18 cellular contexts compared by ENCODE assay signal in the genomic region with DNA sequence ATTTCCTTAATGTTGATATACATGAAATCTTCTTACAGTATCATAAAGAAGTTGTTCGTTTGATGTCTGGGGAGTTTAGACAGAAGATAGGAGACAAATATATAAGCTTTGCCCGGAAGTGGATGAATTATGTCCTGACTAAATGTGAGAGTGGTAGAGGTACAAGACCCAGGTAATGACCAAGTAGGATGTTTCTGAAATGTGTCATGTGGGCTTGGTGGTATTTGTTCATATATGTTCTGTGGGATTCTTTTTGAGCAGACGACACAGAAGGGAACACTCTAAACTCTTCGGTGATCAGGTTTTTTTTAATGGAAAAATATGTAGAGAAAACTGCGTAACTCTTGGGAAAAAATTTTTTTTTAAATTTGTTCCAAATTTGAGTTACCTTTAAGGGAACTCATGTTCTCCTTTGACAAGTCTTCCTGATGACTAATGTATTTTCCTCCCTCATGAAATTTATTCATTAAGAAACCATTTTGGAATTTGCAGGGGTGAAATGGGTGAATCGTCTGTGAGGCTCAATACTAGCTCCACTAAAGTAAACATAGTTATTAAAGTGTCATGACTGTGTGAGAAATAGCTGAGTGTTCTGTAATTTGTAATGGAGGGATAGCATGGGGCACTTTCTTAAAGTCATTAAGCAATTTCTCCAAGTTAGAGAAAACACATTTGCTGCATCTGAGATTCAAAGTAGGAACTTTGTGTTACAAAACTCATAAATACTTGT.
DNase-seq lines count a peak whose midpoint lies in the region; ATAC-seq, FAIRE-seq and TF ChIP-seq lines count a peak whose summit lies in the region.
"Had no signal": no experiment of that assay in that cellular context is flagged by ENCODE, and none has a peak within 500 bp of the region (broad histone marks: within the 10 kb centered on the region; RNA-seq: fewer than 3 reads in every experiment).

No MANE protein-coding gene starts in this region.

- H3K79me2 ChIP-seq in PC-3 (ENCODE audit: low read length), result no peaks in the 10 kb centered on the region

- FAIRE-seq in pancreas (lab: Jason Lieb, UNC), result peak; percentile 75

- H3K4me3 ChIP-seq in PC-3 (ENCODE audit: low read length) (no peak overlapping the region), pancreas (no peak overlapping the region)
- H3K4me3 ChIP-seq: Peyer's patch, transverse colon had no signal

- POLR2A ChIA-PET in PC-3 (lab: Charles Lee; ENCODE audit: unreplicated experiment), result no interaction called here
- POLR2A ChIA-PET in activated CD4-positive, alpha-beta memory T cell treated with anti-CD3 and anti-CD28 coated beads for 36 hours (lab: Charles Lee), result no interaction called here

- H3K9me2 ChIP-seq in PC-3 (replicated peaks; ENCODE audit: low read length), result no peaks in the 10 kb centered on the region

- H3K27ac ChIP-seq in PC-3 (ENCODE audit: low read length), result peak overlapping the region; percentile 37
- peak overlapping the region; percentile 82 for H3K27ac ChIP-seq in epithelial cell of prostate
- no peak overlapping the region for H3K27ac ChIP-seq in pancreas
- H3K27ac ChIP-seq: Peyer's patch, transverse colon had no signal

- CTCF ChIA-PET in PC-3 (lab: Charles Lee), result no interaction called here
- CTCF ChIA-PET in Calu3 (lab: Charles Lee), result interaction anchor here (0.5 kb wide), 1 partner anchor 279 kb away, joined by 3 read pairs; no protein-coding TSS in a partner anchor
- CTCF ChIA-PET in activated CD4-positive, alpha-beta memory T cell treated with anti-CD3 and anti-CD28 coated beads for 36 hours (lab: Charles Lee), result interaction anchor here (1.4 kb wide), 2 partner anchors 10 to 161 kb away, joined by 3 to 4 read pairs; no protein-coding TSS in a partner anchor

- no peaks in the 10 kb centered on the region for H4K20me1 ChIP-seq in PC-3 (ENCODE audit: low read length)

- DNase-seq in ELR (ENCODE audit: low read depth), result peak; percentile 64
- peak; percentile 36 for DNase-seq in PC-3
- peak; percentile 68 for DNase-seq in epithelial cell of prostate (ENCODE audit: low read depth, low spot score)
- no peak for DNase-seq in pancreas
- DNase-seq in Calu3, result no peak
- DNase-seq in activated CD4-positive, alpha-beta memory T cell treated with anti-CD3 and anti-CD28 coated beads for 36 hours, result no peak
- no peak for DNase-seq in DMS79 treated with DMSO at 0.1 percent for 48 hours (lab: John Stamatoyannopoulos, UW)
- DNase-seq: activated CD4-positive, alpha-beta memory T cell treated with anti-CD3 and anti-CD28 coated beads, Interleukin-2, amount 10 ng/mL, durations not matched to agents 7 days and 5 days; effector CD4-positive, alpha-beta T cell; naive B cell; NCI-H1436 treated with DMSO at 0.1 percent for 48 hours; NCI-H2227 treated with DMSO at 0.1 percent for 48 hours; Peyer's patch; stimulated activated CD4-positive, alpha-beta T cell treated with anti-CD3 and anti-CD28 coated beads, Interleukin-12 subunit alpha, Interleukin-12 subunit beta, amount 100 ng/mL, for 4 hours; stimulated activated naive B cell treated with anti-CD40 and anti-IgM and Interleukin-4, amounts not matched to agents 10 μg/mL and 1 μg/mL and 100 μg/mL, for 72 hours; transverse colon had no signal

- WGBS in pancreas, 2 donors, result 85% methylated on average over 6 of the region's 6 CpGs

- no peaks in the 10 kb centered on the region for H3K9me3 Mint-ChIP-seq in Calu3 (ENCODE audit: low read depth, unreplicated experiment)
- no peaks in the 10 kb centered on the region for H3K9me3 Mint-ChIP-seq in activated CD4-positive, alpha-beta memory T cell treated with anti-CD3 and anti-CD28 coated beads for 36 hours
- H3K9me3 Mint-ChIP-seq: activated CD4-positive, alpha-beta memory T cell treated with anti-CD3 and anti-CD28 coated beads, Interleukin-2, amount 10 ng/mL, durations not matched to agents 7 days and 5 days; naive B cell; stimulated activated naive B cell treated with anti-CD40 and anti-IgM and Interleukin-4, amounts not matched to agents 10 μg/mL and 1 μg/mL and 100 μg/mL, for 72 hours had no signal

- BruUV-seq in PC-3 (replicated peaks; lab: Mats Ljungman, UMichigan), result no TSS peak
- BruUV-seq in Calu3 (replicated peaks; lab: Mats Ljungman, UMichigan), result no TSS peak

- H3K27ac Mint-ChIP-seq in Calu3 (ENCODE audit: unreplicated experiment), result no peak overlapping the region
- H3K27ac Mint-ChIP-seq in activated CD4-positive, alpha-beta memory T cell treated with anti-CD3 and anti-CD28 coated beads for 36 hours, result no peak overlapping the region
- H3K27ac Mint-ChIP-seq: activated CD4-positive, alpha-beta memory T cell treated with anti-CD3 and anti-CD28 coated beads, Interleukin-2, amount 10 ng/mL, durations not matched to agents 7 days and 5 days; progenitor cell of endocrine pancreas; stimulated activated naive B cell treated with anti-CD40 and anti-IgM and Interleukin-4, amounts not matched to agents 10 μg/mL and 1 μg/mL and 100 μg/mL, for 72 hours had no signal

- H3K27me3 ChIP-seq in PC-3 (ENCODE audit: low read length), result no peaks in the 10 kb centered on the region
- H3K27me3 ChIP-seq in pancreas, result no peaks in the 10 kb centered on the region
- H3K27me3 ChIP-seq: Peyer's patch, transverse colon had no signal

- no peak for TF ChIP-seq CTCF in PC-3 (conservative IDR thresholded peaks at IDR 0.05; ENCODE audit: low read depth, low read length)
- TF ChIP-seq CTCF in pancreas (IDR thresholded peaks at IDR 0.05), result no peak
- TF ChIP-seq CTCF in Calu3 (IDR thresholded peaks at IDR 0.05; ENCODE audit: unreplicated experiment), result no peak

- H3K4me3 Mint-ChIP-seq in Calu3 (ENCODE audit: low read depth, unreplicated experiment), result no peak overlapping the region
- no peak overlapping the region for H3K4me3 Mint-ChIP-seq in activated CD4-positive, alpha-beta memory T cell treated with anti-CD3 and anti-CD28 coated beads for 36 hours
- H3K4me3 Mint-ChIP-seq: activated CD4-positive, alpha-beta memory T cell treated with anti-CD3 and anti-CD28 coated beads, Interleukin-2, amount 10 ng/mL, durations not matched to agents 7 days and 5 days; naive B cell; stimulated activated naive B cell treated with anti-CD40 and anti-IgM and Interleukin-4, amounts not matched to agents 10 μg/mL and 1 μg/mL and 100 μg/mL, for 72 hours had no signal

- H3K9ac ChIP-seq in PC-3 (ENCODE audit: low read length), result no peak overlapping the region

- no peaks in the 10 kb centered on the region for H3K9me3 ChIP-seq in PC-3 (ENCODE audit: low read length)
- H3K9me3 ChIP-seq in pancreas, result no peaks in the 10 kb centered on the region
- H3K9me3 ChIP-seq: Peyer's patch, transverse colon had no signal

- peak; percentile 37; the same call in 1 of the 2 replicates for ATAC-seq in PC-3
- no peak for ATAC-seq in pancreas
- ATAC-seq in GM18861 (IDR thresholded peaks at IDR 0.05; ENCODE audit: unreplicated experiment), result no peak
- ATAC-seq: stimulated activated naive B cell treated with anti-CD40 and anti-IgM and Interleukin-4, amounts not matched to agents 10 μg/mL and 1 μg/mL and 100 μg/mL, for 72 hours had no signal

- H3K36me3 ChIP-seq in PC-3 (ENCODE audit: low read depth, low read length) (peaks cover 41% of the 10 kb centered on the region), pancreas (peaks cover 3 to 64% (median 24%) of the 10 kb centered on the region in 3 donors)

- H3F3A ChIP-seq in PC-3 (ENCODE audit: low read length, unreplicated experiment), result no peaks in the 10 kb centered on the region

- peaks cover 23% of the 10 kb centered on the region for H3K36me3 Mint-ChIP-seq in Calu3 (ENCODE audit: insufficient read depth, unreplicated experiment)
- peaks cover 51% of the 10 kb centered on the region for H3K36me3 Mint-ChIP-seq in activated CD4-positive, alpha-beta memory T cell treated with anti-CD3 and anti-CD28 coated beads for 36 hours

- no peaks in the 10 kb centered on the region for H3K4me1 Mint-ChIP-seq in Calu3 (ENCODE audit: low read depth, unreplicated experiment)
- peaks cover 7% of the 10 kb centered on the region for H3K4me1 Mint-ChIP-seq in activated CD4-positive, alpha-beta memory T cell treated with anti-CD3 and anti-CD28 coated beads for 36 hours (ENCODE audit: low read depth)
- H3K4me1 Mint-ChIP-seq: naive B cell; stimulated activated naive B cell treated with anti-CD40 and anti-IgM and Interleukin-4, amounts not matched to agents 10 μg/mL and 1 μg/mL and 100 μg/mL, for 72 hours had no signal

- no peak overlapping the region for H3K4me2 ChIP-seq in PC-3 (ENCODE audit: low read length)

- intact Hi-C loops in PC-3 (cut with micrococcal nuclease), result loop anchor here (10.0 kb wide), 1 partner anchor 157 kb away; no protein-coding TSS in a partner anchor
- intact Hi-C loops in pancreas (cut with DNase I), result no loop called here
- intact Hi-C loops in Calu3 (cut with micrococcal nuclease; ENCODE audit: unreplicated experiment), result loop anchor here (5.0 kb wide), 1 partner anchor 340 kb away; no protein-coding TSS in a partner anchor
- intact Hi-C loops in activated CD4-positive, alpha-beta memory T cell treated with anti-CD3 and anti-CD28 coated beads for 36 hours (cut with micrococcal nuclease), result loop anchor here (10.0 kb wide), 1 partner anchor 157 kb away; no protein-coding TSS in a partner anchor

- H2AFZ ChIP-seq in PC-3 (ENCODE audit: low read length), result no peak overlapping the region

- peaks cover 24% of the 10 kb centered on the region for H3K4me1 ChIP-seq in PC-3 (ENCODE audit: insufficient read depth, low read length)
- no peaks in the 10 kb centered on the region for H3K4me1 ChIP-seq in pancreas
- H3K4me1 ChIP-seq: Peyer's patch, transverse colon had no signal

- H3K27me3 Mint-ChIP-seq in Calu3 (ENCODE audit: unreplicated experiment), result no peaks in the 10 kb centered on the region
- H3K27me3 Mint-ChIP-seq in activated CD4-positive, alpha-beta memory T cell treated with anti-CD3 and anti-CD28 coated beads for 36 hours, result no peaks in the 10 kb centered on the region
- H3K27me3 Mint-ChIP-seq: activated CD4-positive, alpha-beta memory T cell treated with anti-CD3 and anti-CD28 coated beads, Interleukin-2, amount 10 ng/mL, durations not matched to agents 7 days and 5 days; naive B cell; progenitor cell of endocrine pancreas; stimulated activated naive B cell treated with anti-CD40 and anti-IgM and Interleukin-4, amounts not matched to agents 10 μg/mL and 1 μg/mL and 100 μg/mL, for 72 hours had no signal

Comparison
In these comparisons a context has a peak if more than half of its experiments do, and no peak if none do; other contexts are left out.
1. DNase-seq: peak in ELR (single experiment), PC-3 (single experiment) and epithelial cell of prostate (single experiment); none in pancreas (0 of 6), Calu3 (single experiment), activated CD4-positive, alpha-beta memory T cell treated with anti-CD3 and anti-CD28 coated beads for 36 hours (single experiment) and DMS79 treated with DMSO at 0.1 percent for 48 hours (single experiment).
2. H3K27ac ChIP-seq: peak in PC-3 (single experiment) and epithelial cell of prostate (single experiment); none in pancreas (0 of 4).
3. intact Hi-C loops: an anchor here in PC-3 (10.0 kb wide), Calu3 (5.0 kb wide) and activated CD4-positive, alpha-beta memory T cell treated with anti-CD3 and anti-CD28 coated beads for 36 hours (10.0 kb wide); none called in pancreas.